24 cellular contexts compared by ENCODE assay signal in the genomic region with DNA sequence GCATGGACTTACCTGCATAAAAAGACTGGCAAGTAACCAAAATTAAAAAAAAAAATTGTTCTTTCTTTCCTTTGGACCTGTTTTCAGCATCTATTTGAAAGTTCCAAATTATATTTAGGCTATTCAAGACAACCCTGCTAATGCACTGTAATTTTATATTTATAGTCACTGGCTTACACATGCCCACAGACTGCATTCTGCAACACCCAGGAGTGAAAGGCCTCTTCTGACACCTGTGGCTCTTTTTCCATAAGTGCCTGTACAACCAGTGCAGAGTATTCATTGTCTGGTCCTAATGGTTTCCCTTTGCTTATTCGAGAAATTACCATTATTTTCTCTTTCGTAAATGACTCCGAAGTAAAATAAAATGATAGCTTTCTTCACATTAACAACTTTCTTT.
"Had no signal": no experiment of that assay in that cellular context is flagged by ENCODE, and none has a peak within 500 bp of the region (broad histone marks: within the 10 kb centered on the region; RNA-seq: fewer than 3 reads in every experiment).

No MANE protein-coding gene starts in this region.

- ATAC-seq: activated CD4-positive, alpha-beta T cell treated with anti-CD3 and anti-CD28 coated beads for 36 hours; activated T-cell treated with anti-CD3 and anti-CD28 coated beads, Interleukin-2, amount 50 U/mL, for 72 hours; PC-3; T-cell had no signal

- DNase-seq: activated CD4-positive, alpha-beta memory T cell treated with anti-CD3 and anti-CD28 coated beads, Interleukin-2, amount 10 ng/mL, durations not matched to agents 7 days and 5 days; activated CD4-positive, alpha-beta T cell treated with anti-CD3 and anti-CD28 coated beads for 36 hours; activated CD4-positive, alpha-beta T cell treated with anti-CD3 and anti-CD28 coated beads, Interleukin-2, amount 50 U/mL, for 1 hour; activated gamma-delta T cell treated with Interleukin-2 at 50 U/mL for 16 hours; activated naive CD4-positive, alpha-beta T cell treated with anti-CD3 and anti-CD28 coated beads, Interleukin-2, amount 50 U/mL, for 16 hours; activated naive CD8-positive, alpha-beta T cell treated with anti-CD3 and anti-CD28 coated beads, Interleukin-2, amount 10 ng/mL, durations not matched to agents 7 days and 5 days; activated T-cell treated with anti-CD3 and anti-CD28 coated beads, Interleukin-2, amount 50 U/mL, for 72 hours; adrenal gland; anterior cingulate cortex; central memory CD4-positive, alpha-beta T cell; IMR-90; Kasumi-1; KBM-7; NCI-H1105 treated with DMSO at 0.1 percent for 48 hours; NCI-H146; NCI-H187 treated with DMSO at 0.1 percent for 48 hours; NCI-H2081 treated with DMSO at 0.1 percent for 48 hours; NCI-H2171 treated with DMSO at 0.1 percent for 48 hours; NCI-H446; NCI-H524; PC-3; T-cell; T-helper 2 cell; WERI-Rb-1 had no signal
